8 cellular contexts compared by ENCODE assay signal in the genomic region with DNA sequence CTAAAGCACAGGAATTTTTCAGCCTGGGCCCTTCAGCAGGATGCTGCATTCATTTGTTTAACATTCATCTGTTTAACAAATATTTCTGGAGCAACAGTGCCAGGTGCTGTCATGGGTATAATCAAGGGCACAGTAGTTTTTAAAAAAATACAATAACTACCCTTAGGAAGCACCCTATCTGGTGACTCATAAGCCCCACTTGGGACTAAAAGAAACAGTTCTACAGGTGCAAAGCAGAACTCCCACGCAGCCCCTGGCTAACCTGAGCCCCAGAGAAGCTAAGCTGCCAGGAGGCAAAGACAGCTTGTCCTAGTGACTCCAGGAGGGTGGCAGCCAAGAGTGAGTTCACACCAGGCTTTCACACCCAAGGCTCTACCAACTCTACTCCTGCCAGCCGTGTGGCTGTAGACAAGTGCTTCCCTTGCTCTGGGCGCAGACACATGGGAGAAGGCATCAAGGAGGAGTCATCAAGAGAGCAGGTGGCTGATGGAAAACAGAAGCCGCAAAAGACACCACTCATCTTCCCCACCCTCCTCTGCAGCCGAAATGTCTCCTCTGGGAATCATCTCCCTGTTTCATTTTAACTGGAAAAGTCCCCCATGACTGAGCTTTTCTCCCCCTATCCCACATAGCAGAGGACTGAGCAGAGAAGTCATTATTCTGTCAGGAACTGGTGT. TPM values are rescaled to one million over a fixed set of nuclear protein-coding genes. Genes with fewer than 3 reads are reported as not detected.
DNase-seq lines count a peak whose midpoint lies in the region; ATAC-seq and TF ChIP-seq lines count a peak whose summit lies in the region.

No MANE protein-coding gene starts in this region.

- no peaks in the 10 kb centered on the region for H3K27me3 ChIP-seq in adrenal gland
- no peaks in the 10 kb centered on the region for H3K27me3 ChIP-seq in naive thymus-derived CD4-positive, alpha-beta T cell (ENCODE audit: control insufficient read depth in 2 of 2, insufficient read depth in 2 of 2, low read length in 2 of 2)

- no peak overlapping the region for H3K4me3 ChIP-seq in adrenal gland
- H3K4me3 ChIP-seq in naive thymus-derived CD4-positive, alpha-beta T cell (ENCODE audit: low read length): no peak overlapping the region

- H3K27ac Mint-ChIP-seq in nephron (peak overlapping the region; percentile 69 to 88 (median 80)), CD14-positive monocyte (no peak overlapping the region)
- no peak overlapping the region for H3K27ac Mint-ChIP-seq in naive thymus-derived CD4-positive, alpha-beta T cell

- intact Hi-C loops in adrenal gland (cut with DNase I): no loop called here
- intact Hi-C loops in naive thymus-derived CD4-positive, alpha-beta T cell (cut with micrococcal nuclease): loop anchor here in 1 of 2 donors (10.0 kb wide), 1 partner anchor 46 kb away; no protein-coding TSS in a partner anchor
- intact Hi-C loops in CD14-positive monocyte (cut with micrococcal nuclease): no loop called here

- H3K27me3 Mint-ChIP-seq in nephron (ENCODE audit: low read depth) (no peaks in the 10 kb centered on the region), CD14-positive monocyte (ENCODE audit: low read depth in 3 of 3) (peaks cover 2% of the 10 kb centered on the region in 3 donors)
- peaks cover 4 to 41% (median 11%) of the 10 kb centered on the region in 5 donors for H3K27me3 Mint-ChIP-seq in naive thymus-derived CD4-positive, alpha-beta T cell

- CTCF ChIA-PET in naive thymus-derived CD4-positive, alpha-beta T cell (lab: Charles Lee): interaction anchor here (1.5 kb wide), 1 partner anchor 59 kb away, joined by 3 read pairs; no protein-coding TSS in a partner anchor

- H3K4me3 Mint-ChIP-seq in nephron (no peak overlapping the region), CD14-positive monocyte (no peak overlapping the region)
- H3K4me3 Mint-ChIP-seq in naive thymus-derived CD4-positive, alpha-beta T cell: no peak overlapping the region

- H3K36me3 Mint-ChIP-seq in nephron (ENCODE audit: low read depth) (no peaks in the 10 kb centered on the region), CD14-positive monocyte (peaks cover 3 to 12% of the 10 kb centered on the region in 2 donors)
- no peaks in the 10 kb centered on the region for H3K36me3 Mint-ChIP-seq in naive thymus-derived CD4-positive, alpha-beta T cell

- 76 to 82% (median 79%) methylated on average over 5 of the region's 5 CpGs for WGBS in adrenal gland, 4 donors

- no peak for ATAC-seq in naive thymus-derived CD4-positive, alpha-beta T cell
- no peak for ATAC-seq in HG03469 (IDR thresholded peaks at IDR 0.05; ENCODE audit: unreplicated experiment)
- ATAC-seq in GM21717 (IDR thresholded peaks at IDR 0.05; ENCODE audit: unreplicated experiment): no peak

- H3K9me3 ChIP-seq in adrenal gland (replicated peaks in 1 of 3): no peaks in the 10 kb centered on the region
- H3K9me3 ChIP-seq in naive thymus-derived CD4-positive, alpha-beta T cell (ENCODE audit: control insufficient read depth in 2 of 3, low read length in 3 of 3): no peaks in the 10 kb centered on the region

- H3K4me1 Mint-ChIP-seq in nephron (peaks cover 70% of the 10 kb centered on the region), CD14-positive monocyte (peaks cover 54% of the 10 kb centered on the region)
- peaks cover 0 to 16% (median 11%) of the 10 kb centered on the region in 7 donors for H3K4me1 Mint-ChIP-seq in naive thymus-derived CD4-positive, alpha-beta T cell

- TF ChIP-seq CTCF in adrenal gland (IDR thresholded peaks at IDR 0.05) (no peak), nephron (IDR thresholded peaks at IDR 0.05; ENCODE audit: unreplicated experiment in 3 of 3) (no peak), CD14-positive monocyte (IDR thresholded peaks at IDR 0.05) (no peak)

- H3K36me3 ChIP-seq in adrenal gland (replicated peaks in 1 of 2): no peaks in the 10 kb centered on the region
- H3K36me3 ChIP-seq in naive thymus-derived CD4-positive, alpha-beta T cell (ENCODE audit: control insufficient read depth in 2 of 3, insufficient read depth in 3 of 3, low read length in 3 of 3): no peaks in the 10 kb centered on the region

- POLR2A ChIA-PET in naive thymus-derived CD4-positive, alpha-beta T cell (lab: Charles Lee): interaction anchor here (0.6 kb wide), 1 partner anchor 122 kb away, joined by 3 read pairs; no protein-coding TSS in a partner anchor

- DNase-seq in DMS53 treated with DMSO at 0.1 percent for 48 hours (lab: John Stamatoyannopoulos, UW; ENCODE audit: unreplicated experiment): peak; percentile 86
- DNase-seq in M059J (ENCODE audit: low read depth): peak; percentile 42
- peak in 1 of 7 donors; percentile 34 for DNase-seq in adrenal gland
- DNase-seq in naive thymus-derived CD4-positive, alpha-beta T cell: no peak
- no peak for DNase-seq in CD14-positive monocyte (ENCODE audit: low spot score)

- peak overlapping the region in 4 of 5 donors; percentile 10 to 96 (median 46) for H3K27ac ChIP-seq in adrenal gland
- H3K27ac ChIP-seq in naive thymus-derived CD4-positive, alpha-beta T cell (ENCODE audit: low read depth, low read length): no peak overlapping the region

- peaks cover 49 to 82% of the 10 kb centered on the region in 2 donors for H3K4me1 ChIP-seq in adrenal gland (replicated peaks in 1 of 2)
- H3K4me1 ChIP-seq in naive thymus-derived CD4-positive, alpha-beta T cell (ENCODE audit: control insufficient read depth in 2 of 2, insufficient read depth in 2 of 2, low read length in 2 of 2): no peaks in the 10 kb centered on the region

- no peak for TF ChIP-seq POLR2A in adrenal gland (IDR thresholded peaks at IDR 0.05)

- H3K9me3 Mint-ChIP-seq in nephron (no peaks in the 10 kb centered on the region), CD14-positive monocyte (no peaks in the 10 kb centered on the region)
- H3K9me3 Mint-ChIP-seq in naive thymus-derived CD4-positive, alpha-beta T cell: peaks cover 0 to 2% (median 0%) of the 10 kb centered on the region in 11 donors

RNA-seq across cellular contexts. Expression of a gene that starts 14.4 kb away (rescaled TPM):
- total RNA-seq in M059J (2014; rRNA removed; shearing (Covaris generic)): 4.4 and 16.2 TPM in 2 replicates
- total RNA-seq in adrenal gland: 10 to 100 TPM; 23.9 to 47.3 (median 39.1) TPM
- polyA plus RNA-seq in adrenal gland (10 to 100 TPM; 19.9 to 45.1 (median 40.1) TPM), CD14-positive monocyte (1 to 10 TPM; 4.2 to 4.3 TPM)
- 1 to 10 TPM in 3 of 5 experiments, under 1 TPM in 2; 0.10 to 7.7 (median 1.0) TPM for total RNA-seq in naive thymus-derived CD4-positive, alpha-beta T cell
- polyA plus RNA-seq in naive thymus-derived CD4-positive, alpha-beta T cell: not detected

RNA-seq across cellular contexts. Expression of a gene that starts 47.3 kb away (rescaled TPM):
- total RNA-seq in M059J (2014; rRNA removed; shearing (Covaris generic)): 62.4 and 63.3 TPM in 2 replicates
- 100 to 1,000 TPM in 1 of 8 donors, 10 to 100 TPM in 7; 56.2 to 105 (median 74.1) TPM for total RNA-seq in adrenal gland
- polyA plus RNA-seq in adrenal gland: 10 to 100 TPM; 14.1 to 58.5 (median 23.1) TPM
- 10 to 100 TPM; 43.2 to 81.9 (median 46.3) TPM for total RNA-seq in naive thymus-derived CD4-positive, alpha-beta T cell
- polyA plus RNA-seq in naive thymus-derived CD4-positive, alpha-beta T cell: 10 to 100 TPM; 47.6 to 51.2 TPM
- 10 to 100 TPM; 28.3 to 40.1 TPM for polyA plus RNA-seq in CD14-positive monocyte

Comparison
In these comparisons a context has a peak if more than half of its experiments do, and no peak if none do; other contexts are left out.
1. DNase-seq: peak in DMS53 treated with DMSO at 0.1 percent for 48 hours (single experiment) and M059J (single experiment); none in naive thymus-derived CD4-positive, alpha-beta T cell (0 of 9) and CD14-positive monocyte (single experiment).
2. H3K27ac Mint-ChIP-seq: peak in nephron (3 of 3); none in naive thymus-derived CD4-positive, alpha-beta T cell (0 of 9) and CD14-positive monocyte (0 of 7).